18 cellular contexts compared by ENCODE assay signal in genomic region chr2:233203060-233203459, GRCh38. TPM values are rescaled to one million over a fixed set of nuclear protein-coding genes. Genes with fewer than 3 reads are reported as not detected.
DNase-seq lines count a peak whose midpoint lies in the region; ATAC-seq and TF ChIP-seq lines count a peak whose summit lies in the region.
"Had no signal": no experiment of that assay in that cellular context is flagged by ENCODE, and none has a peak within 500 bp of the region (broad histone marks: within the 10 kb centered on the region; RNA-seq: fewer than 3 reads in every experiment).

No MANE protein-coding gene starts in this region.

- H3K4me1 Mint-ChIP-seq in activated T-cell treated with anti-CD3 and anti-CD28 coated beads, Interleukin-2, amount 50 U/mL, for 24 hours (ENCODE audit: low read depth), result peaks cover 1% of the 10 kb centered on the region
- no peaks in the 10 kb centered on the region for H3K4me1 Mint-ChIP-seq in activated T-cell treated with anti-CD3 and anti-CD28 coated beads, Interleukin-2, amount 50 U/mL, for 72 hours (ENCODE audit: low read depth)
- H3K4me1 Mint-ChIP-seq in CD8-positive, alpha-beta memory T cell, result peaks cover 5 to 9% (median 8%) of the 10 kb centered on the region in 3 donors
- peaks cover 14% of the 10 kb centered on the region for H3K4me1 Mint-ChIP-seq in central memory CD8-positive, alpha-beta T cell
- no peaks in the 10 kb centered on the region for H3K4me1 Mint-ChIP-seq in Caco-2 (ENCODE audit: low read depth, unreplicated experiment)

- POLR2A ChIA-PET in CD8-positive, alpha-beta memory T cell (lab: Charles Lee), result no interaction called here
- POLR2A ChIA-PET in Caco-2 (lab: Charles Lee), result no interaction called here

- TF ChIP-seq CTCF in neutrophil (IDR thresholded peaks at IDR 0.05) (no peak), Caco-2 (IDR thresholded peaks at IDR 0.05; ENCODE audit: insufficient read depth in 1 of 2, low read depth in 1 of 2, low read length in 1 of 2, severe bottlenecking in 1 of 2, unreplicated experiment in 1 of 2) (no peak)

- H3K4me1 ChIP-seq in CD8-positive, alpha-beta memory T cell (ENCODE audit: insufficient read depth, low read length), result no peaks in the 10 kb centered on the region
- no peaks in the 10 kb centered on the region for H3K4me1 ChIP-seq in neutrophil (ENCODE audit: control insufficient read depth in 1 of 2, insufficient read depth in 1 of 2, low read depth in 1 of 2, low read length in 1 of 2)
- no peaks in the 10 kb centered on the region for H3K4me1 ChIP-seq in Caco-2
- H3K4me1 ChIP-seq: BE2C had no signal

- no peaks in the 10 kb centered on the region for H3K27me3 ChIP-seq in CD8-positive, alpha-beta memory T cell (ENCODE audit: insufficient read depth, low read length, poor library complexity, severe bottlenecking)
- H3K27me3 ChIP-seq in neutrophil, result no peaks in the 10 kb centered on the region
- no peaks in the 10 kb centered on the region for H3K27me3 ChIP-seq in Caco-2 (replicated peaks; ENCODE audit: control insufficient read depth, insufficient read depth, low read length)
- H3K27me3 ChIP-seq: BE2C, dorsolateral prefrontal cortex had no signal

- CTCF ChIA-PET in CD8-positive, alpha-beta memory T cell (lab: Charles Lee), result interaction anchor here (1.9 kb wide), 1 partner anchor 21 kb away, joined by 6 read pairs; no protein-coding TSS in a partner anchor
- CTCF ChIA-PET in Caco-2 (lab: Charles Lee), result no interaction called here

- peaks cover 87% of the 10 kb centered on the region for H3K36me3 Mint-ChIP-seq in activated T-cell treated with anti-CD3 and anti-CD28 coated beads, Interleukin-2, amount 50 U/mL, for 24 hours (ENCODE audit: low read depth)
- peaks cover 18 to 30% of the 10 kb centered on the region in 2 donors for H3K36me3 Mint-ChIP-seq in activated T-cell treated with anti-CD3 and anti-CD28 coated beads, Interleukin-2, amount 50 U/mL, for 72 hours (ENCODE audit: insufficient read depth in 2 of 2)
- H3K36me3 Mint-ChIP-seq in CD8-positive, alpha-beta memory T cell, result peaks cover 32 to 85% (median 34%) of the 10 kb centered on the region in 3 donors
- H3K36me3 Mint-ChIP-seq in central memory CD8-positive, alpha-beta T cell (ENCODE audit: insufficient read depth), result peaks cover 68% of the 10 kb centered on the region
- H3K36me3 Mint-ChIP-seq in Caco-2 (ENCODE audit: insufficient read depth, unreplicated experiment), result no peaks in the 10 kb centered on the region

- H3K9me3 Mint-ChIP-seq in activated T-cell treated with anti-CD3 and anti-CD28 coated beads, Interleukin-2, amount 50 U/mL, for 24 hours, result peaks cover 3% of the 10 kb centered on the region
- peaks cover 1 to 5% of the 10 kb centered on the region in 2 donors for H3K9me3 Mint-ChIP-seq in activated T-cell treated with anti-CD3 and anti-CD28 coated beads, Interleukin-2, amount 50 U/mL, for 72 hours
- H3K9me3 Mint-ChIP-seq in CD8-positive, alpha-beta memory T cell, result peaks cover 0 to 3% (median 0%) of the 10 kb centered on the region in 5 donors
- no peaks in the 10 kb centered on the region for H3K9me3 Mint-ChIP-seq in central memory CD8-positive, alpha-beta T cell
- no peaks in the 10 kb centered on the region for H3K9me3 Mint-ChIP-seq in Caco-2 (ENCODE audit: unreplicated experiment)

- no peak for ATAC-seq in activated T-cell treated with anti-CD3 and anti-CD28 coated beads, Interleukin-2, amount 50 U/mL, for 72 hours (replicated peaks in 1 of 2)
- ATAC-seq in central memory CD8-positive, alpha-beta T cell (replicated peaks; ENCODE audit: extremely low read depth, poor library complexity, severe bottlenecking), result no peak

- no peak overlapping the region for H3K4me3 ChIP-seq in CD8-positive, alpha-beta memory T cell (ENCODE audit: low read length)
- H3K4me3 ChIP-seq in neutrophil (ENCODE audit: low read depth in 1 of 2, low read length in 1 of 2), result no peak overlapping the region
- H3K4me3 ChIP-seq in Caco-2 (ENCODE audit: low read depth, low read length), result no peak overlapping the region
- H3K4me3 ChIP-seq: dorsolateral prefrontal cortex, left lung, skin epidermis had no signal

- H3K4me3 Mint-ChIP-seq in activated T-cell treated with anti-CD3 and anti-CD28 coated beads, Interleukin-2, amount 50 U/mL, for 24 hours, result no peak overlapping the region
- H3K4me3 Mint-ChIP-seq in activated T-cell treated with anti-CD3 and anti-CD28 coated beads, Interleukin-2, amount 50 U/mL, for 72 hours, result no peak overlapping the region
- no peak overlapping the region for H3K4me3 Mint-ChIP-seq in CD8-positive, alpha-beta memory T cell
- H3K4me3 Mint-ChIP-seq in central memory CD8-positive, alpha-beta T cell, result no peak overlapping the region
- no peak overlapping the region for H3K4me3 Mint-ChIP-seq in Caco-2 (ENCODE audit: unreplicated experiment)

- no peak overlapping the region for H3K27ac ChIP-seq in CD8-positive, alpha-beta memory T cell (ENCODE audit: low read depth, low read length)
- peak overlapping the region; percentile 69 for H3K27ac ChIP-seq in neutrophil
- H3K27ac ChIP-seq: dorsolateral prefrontal cortex, RWPE1 had no signal

- peaks cover 50% of the 10 kb centered on the region for H3K36me3 ChIP-seq in CD8-positive, alpha-beta memory T cell (ENCODE audit: insufficient read depth, low read length)
- H3K36me3 ChIP-seq in neutrophil (peaks cover 99% of the 10 kb centered on the region), Caco-2 (ENCODE audit: control insufficient read depth, insufficient read depth, low read length) (no peaks in the 10 kb centered on the region)
- H3K36me3 ChIP-seq: BE2C had no signal

- no peaks in the 10 kb centered on the region for H3K9me3 ChIP-seq in CD8-positive, alpha-beta memory T cell (ENCODE audit: low read length)
- H3K9me3 ChIP-seq in neutrophil (no peaks in the 10 kb centered on the region), Caco-2 (no peaks in the 10 kb centered on the region)
- H3K9me3 ChIP-seq: BE2C had no signal

- no peak for DNase-seq in activated T-cell treated with anti-CD3 and anti-CD28 coated beads, Interleukin-2, amount 50 U/mL, for 24 hours
- DNase-seq in activated T-cell treated with anti-CD3 and anti-CD28 coated beads, Interleukin-2, amount 50 U/mL, for 72 hours, result no peak
- peak in 1 of 5 donors; percentile 9 for DNase-seq in CD8-positive, alpha-beta memory T cell
- DNase-seq in central memory CD8-positive, alpha-beta T cell (ENCODE audit: low spot score in 2 of 2), result no peak
- DNase-seq in NOMO-1 treated with dmso at 0.1 percent for 144 hours (lab: John Stamatoyannopoulos, UW; ENCODE audit: unreplicated experiment) (no peak), COLO668 (lab: John Stamatoyannopoulos, UW; ENCODE audit: unreplicated experiment) (no peak), Caco-2 (no peak)
- DNase-seq: BE2C, dorsolateral prefrontal cortex, left lung, mesendoderm, NCI-H1436, NCI-H345, NCI-H748 treated with DMSO at 0.1 percent for 48 hours, trophoblast cell had no signal

- BruUV-seq in Caco-2 (replicated peaks; lab: Mats Ljungman, UMichigan), result no TSS peak

- intact Hi-C loops in Caco-2 (cut with micrococcal nuclease; ENCODE audit: unreplicated experiment), result no loop called here

- peak overlapping the region; percentile 72 for H3K27ac Mint-ChIP-seq in activated T-cell treated with anti-CD3 and anti-CD28 coated beads, Interleukin-2, amount 50 U/mL, for 24 hours
- no peak overlapping the region for H3K27ac Mint-ChIP-seq in activated T-cell treated with anti-CD3 and anti-CD28 coated beads, Interleukin-2, amount 50 U/mL, for 72 hours
- H3K27ac Mint-ChIP-seq in CD8-positive, alpha-beta memory T cell, result peak overlapping the region in 5 of 8 donors; percentile 42 to 94 (median 61)
- H3K27ac Mint-ChIP-seq in central memory CD8-positive, alpha-beta T cell (ENCODE audit: low read depth), result peak overlapping the region; percentile 62
- H3K27ac Mint-ChIP-seq in Caco-2 (ENCODE audit: unreplicated experiment), result no peak overlapping the region

- no peaks in the 10 kb centered on the region for H3K27me3 Mint-ChIP-seq in activated T-cell treated with anti-CD3 and anti-CD28 coated beads, Interleukin-2, amount 50 U/mL, for 24 hours
- H3K27me3 Mint-ChIP-seq in activated T-cell treated with anti-CD3 and anti-CD28 coated beads, Interleukin-2, amount 50 U/mL, for 72 hours (ENCODE audit: low read depth), result no peaks in the 10 kb centered on the region
- H3K27me3 Mint-ChIP-seq in CD8-positive, alpha-beta memory T cell, result peaks cover 0 to 4% of the 10 kb centered on the region in 2 donors
- H3K27me3 Mint-ChIP-seq in central memory CD8-positive, alpha-beta T cell, result no peaks in the 10 kb centered on the region
- H3K27me3 Mint-ChIP-seq in Caco-2 (ENCODE audit: insufficient read depth, unreplicated experiment), result no peaks in the 10 kb centered on the region

RNA-seq across cellular contexts. Expression of gene ATG16L1, which starts 48.4 kb away (rescaled TPM):
- 10 to 100 TPM; 23.6 to 26.0 TPM for total RNA-seq in activated T-cell treated with anti-CD3 and anti-CD28 coated beads, Interleukin-2, amount 50 U/mL, for 72 hours
- total RNA-seq in CD8-positive, alpha-beta memory T cell, result 10 to 100 TPM; 32.0 to 34.2 TPM
- polyA plus RNA-seq in CD8-positive, alpha-beta memory T cell, result 19.5 TPM
- 20.1 and 24.4 TPM in 2 replicates for total RNA-seq in Caco-2 (2022)

Comparison
In these comparisons a context has a peak if more than half of its experiments do, and no peak if none do; other contexts are left out.
1. H3K27ac Mint-ChIP-seq: peak in activated T-cell treated with anti-CD3 and anti-CD28 coated beads, Interleukin-2, amount 50 U/mL, for 24 hours (single experiment), CD8-positive, alpha-beta memory T cell (5 of 8) and central memory CD8-positive, alpha-beta T cell (single experiment); none in activated T-cell treated with anti-CD3 and anti-CD28 coated beads, Interleukin-2, amount 50 U/mL, for 72 hours (single experiment) and Caco-2 (single experiment).